Comparison of ENCODE assay signal across 23 cellular contexts in the genomic region with DNA sequence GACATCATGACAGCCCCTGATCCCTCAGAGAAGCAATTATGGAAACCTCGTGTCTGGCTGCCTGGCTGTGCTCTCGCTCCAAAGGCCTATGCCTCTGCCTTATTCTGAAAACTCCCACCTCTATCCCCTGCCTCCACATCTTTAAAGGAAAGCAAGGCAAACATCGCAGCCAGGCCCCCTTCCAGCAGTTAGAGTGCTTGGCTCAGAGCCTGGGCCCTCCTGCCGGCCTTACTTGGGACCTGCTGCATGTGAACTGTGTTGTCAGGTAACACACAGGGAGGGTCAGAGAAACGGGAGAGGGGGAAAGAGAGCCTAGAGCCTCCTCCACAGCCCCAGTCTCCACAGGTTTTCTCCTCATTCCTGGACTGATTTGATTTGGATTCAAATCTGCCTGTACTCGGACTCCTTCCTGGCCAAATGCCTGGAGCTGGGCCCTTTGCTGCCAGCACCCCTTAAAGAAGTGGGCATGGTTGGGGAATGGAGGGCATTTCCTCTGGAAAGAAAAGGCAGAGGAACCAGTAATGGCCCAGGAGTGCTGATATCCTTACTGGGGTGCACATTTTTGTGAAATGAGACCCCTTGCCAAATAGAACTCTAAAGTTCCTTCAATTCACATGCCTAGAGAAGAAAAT.
DNase-seq lines count a peak whose midpoint lies in the region; FAIRE-seq and TF ChIP-seq lines count a peak whose summit lies in the region.
"Had no signal": no experiment of that assay in that cellular context is flagged by ENCODE, and none has a peak within 500 bp of the region (broad histone marks: within the 10 kb centered on the region; RNA-seq: fewer than 3 reads in every experiment).

No MANE protein-coding gene starts in this region.

- no peak overlapping the region for H3K4me3 ChIP-seq in HEK293 (ENCODE audit: low read depth, low read length)
- H3K4me3 ChIP-seq: body of pancreas, HAP-1, SJSA1, tibial artery had no signal

- no peaks in the 10 kb centered on the region for H3K4me1 ChIP-seq in HEK293 (ENCODE audit: control insufficient read depth, insufficient read depth, low read length)
- H3K4me1 ChIP-seq: HAP-1, parathyroid adenoma, SJSA1 had no signal

- no peak for TF ChIP-seq CTCF in HEK293 (tag by site-specific recombination; IDR thresholded peaks at IDR 0.05)

- CTCF ChIA-PET in HEK293 (lab: Yijun Ruan, JAX): interaction anchor here (0.6 to 3.1 kb wide), 4 partner anchors 14 to 19 kb away, joined by 3 to 10 read pairs (median 5); no protein-coding TSS in a partner anchor

- H3K9me3 ChIP-seq in HEK293 (ENCODE audit: control insufficient read depth, insufficient read depth, low read depth, low read length): no peaks in the 10 kb centered on the region
- H3K9me3 ChIP-seq: body of pancreas, HAP-1, SJSA1, tibial artery had no signal

- no peak overlapping the region for H3K27ac ChIP-seq in HEK293 (ENCODE audit: extremely low read depth, low read depth, low read length)
- H3K27ac ChIP-seq: body of pancreas, parathyroid adenoma, SJSA1, tibial artery had no signal

- no peaks in the 10 kb centered on the region for H3K36me3 ChIP-seq in HEK293 (ENCODE audit: control insufficient read depth in 2 of 2, insufficient read depth in 1 of 2, low read length in 2 of 2)
- H3K36me3 ChIP-seq: HAP-1, SJSA1, tibial artery had no signal

- POLR2A ChIA-PET in HEK293 (lab: Yijun Ruan, JAX): no interaction called here

- FAIRE-seq in GM19239 (lab: Jason Lieb, UNC): no peak

- peak; percentile 9 for DNase-seq in NCI-H2029 treated with DMSO at 0.1 percent for 48 hours (lab: John Stamatoyannopoulos, UW)
- DNase-seq in NCI-H2029 (lab: John Stamatoyannopoulos, UW): no peak
- peak; percentile 59 for DNase-seq in islet precursor cell
- DNase-seq in retina: peak; percentile 57
- DNase-seq in NOMO-1 treated with DMSO at 0.1 percent for 48 hours (lab: John Stamatoyannopoulos, UW; ENCODE audit: unreplicated experiment): no peak
- DNase-seq in GM19239 (ENCODE audit: insufficient read length, low spot score): no peak
- DNase-seq in HuH-7 (ENCODE audit: low spot score): no peak
- DNase-seq: activated CD4-positive, CD25-positive, alpha-beta regulatory T cell treated with anti-CD3 and anti-CD28 coated beads, Interleukin-2, amount 50 U/mL, for 72 hours; activated CD8-positive, alpha-beta T cell treated with anti-CD3 and anti-CD28 coated beads for 36 hours; activated T-cell treated with anti-CD3 and anti-CD28 coated beads, Interleukin-2, amount 50 U/mL, for 4 hours; body of pancreas; effector memory CD8-positive, alpha-beta T cell; foreskin melanocyte; Karpas-422; NCI-H446 treated with DMSO at 0.1 percent for 48 hours; stimulated activated CD4-positive, alpha-beta T cell treated with anti-CD3 and anti-CD28 coated beads, Interleukin-15, amount 100 ng/mL, for 24 hours; stimulated activated naive CD8-positive, alpha-beta T cell treated with anti-CD3 and anti-CD28 coated beads, Interleukin-15, amount 100 ng/mL, for 72 hours; T-cell; tibial artery had no signal

TF ChIP-seq in HEK293, 187 proteins besides CTCF, POLR2A, EP300 and RAD21:
- TF ChIP-seq ZNF585B (tag by site-specific recombination; IDR thresholded peaks at IDR 0.05): no peak
- TF ChIP-seq ZBTB21 (tag by site-specific recombination; IDR thresholded peaks at IDR 0.05): 0 out of 2 replicates have a peak, but pooled peaks have one; percentile 23
- TF ChIP-seq ZNF624 (tag by site-specific recombination; IDR thresholded peaks at IDR 0.05): no peak
- TF ChIP-seq ZNF335 (tag by site-specific recombination; conservative IDR thresholded peaks at IDR 0.05): 0 out of 2 replicates have a peak, but pooled peaks have one; percentile 39
- TF ChIP-seq ZFHX2 (tag by site-specific recombination; conservative IDR thresholded peaks at IDR 0.05): 0 out of 2 replicates have a peak, but pooled peaks have one; percentile 44
- no peak for TF ChIP-seq ZNF501 (tag by site-specific recombination; IDR thresholded peaks at IDR 0.05)
- TF ChIP-seq, protein P1, sequence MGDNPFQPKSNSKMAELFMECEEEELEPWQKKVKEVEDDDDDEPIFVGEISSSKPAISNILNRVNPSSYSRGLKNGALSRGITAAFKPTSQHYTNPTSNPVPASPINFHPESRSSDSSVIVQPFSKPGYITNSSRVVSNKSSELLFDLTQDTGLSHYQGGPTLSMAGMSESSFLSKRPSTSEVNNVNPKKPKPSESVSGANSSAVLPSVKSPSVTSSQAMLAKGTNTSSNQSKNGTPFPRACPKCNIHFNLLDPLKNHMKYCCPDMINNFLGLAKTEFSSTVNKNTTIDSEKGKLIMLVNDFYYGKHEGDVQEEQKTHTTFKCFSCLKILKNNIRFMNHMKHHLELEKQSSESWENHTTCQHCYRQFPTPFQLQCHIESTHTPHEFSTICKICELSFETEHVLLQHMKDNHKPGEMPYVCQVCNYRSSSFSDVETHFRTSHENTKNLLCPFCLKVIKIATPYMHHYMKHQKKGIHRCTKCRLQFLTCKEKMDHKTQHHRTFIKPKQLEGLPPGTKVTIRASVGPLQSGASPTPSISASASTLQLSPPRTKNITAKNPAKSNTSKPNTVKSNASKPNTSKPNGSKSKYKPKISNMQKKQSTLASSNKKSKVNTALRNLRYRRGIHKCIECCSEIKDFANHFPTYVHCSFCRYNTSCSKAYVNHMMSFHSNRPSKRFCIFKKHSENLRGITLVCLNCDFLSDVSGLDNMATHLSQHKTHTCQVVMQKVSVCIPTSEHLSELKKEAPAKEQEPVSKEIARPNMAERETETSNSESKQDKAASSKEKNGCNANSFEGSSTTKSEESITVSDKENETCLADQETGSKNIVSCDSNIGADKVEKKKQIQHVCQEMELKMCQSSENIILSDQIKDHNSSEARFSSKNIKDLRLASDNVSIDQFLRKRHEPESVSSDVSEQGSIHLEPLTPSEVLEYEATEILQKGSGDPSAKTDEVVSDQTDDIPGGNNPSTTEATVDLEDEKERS (tag by site-specific recombination; IDR thresholded peaks at IDR 0.05): no peak
- no peak for TF ChIP-seq ZNF664 (tag by site-specific recombination; IDR thresholded peaks at IDR 0.05)
- no peak for TF ChIP-seq ZBTB17 (tag by site-specific recombination; IDR thresholded peaks at IDR 0.05)
- no peak for TF ChIP-seq ZNF768 (tag by site-specific recombination; IDR thresholded peaks at IDR 0.05)
- TF ChIP-seq, protein P2, sequence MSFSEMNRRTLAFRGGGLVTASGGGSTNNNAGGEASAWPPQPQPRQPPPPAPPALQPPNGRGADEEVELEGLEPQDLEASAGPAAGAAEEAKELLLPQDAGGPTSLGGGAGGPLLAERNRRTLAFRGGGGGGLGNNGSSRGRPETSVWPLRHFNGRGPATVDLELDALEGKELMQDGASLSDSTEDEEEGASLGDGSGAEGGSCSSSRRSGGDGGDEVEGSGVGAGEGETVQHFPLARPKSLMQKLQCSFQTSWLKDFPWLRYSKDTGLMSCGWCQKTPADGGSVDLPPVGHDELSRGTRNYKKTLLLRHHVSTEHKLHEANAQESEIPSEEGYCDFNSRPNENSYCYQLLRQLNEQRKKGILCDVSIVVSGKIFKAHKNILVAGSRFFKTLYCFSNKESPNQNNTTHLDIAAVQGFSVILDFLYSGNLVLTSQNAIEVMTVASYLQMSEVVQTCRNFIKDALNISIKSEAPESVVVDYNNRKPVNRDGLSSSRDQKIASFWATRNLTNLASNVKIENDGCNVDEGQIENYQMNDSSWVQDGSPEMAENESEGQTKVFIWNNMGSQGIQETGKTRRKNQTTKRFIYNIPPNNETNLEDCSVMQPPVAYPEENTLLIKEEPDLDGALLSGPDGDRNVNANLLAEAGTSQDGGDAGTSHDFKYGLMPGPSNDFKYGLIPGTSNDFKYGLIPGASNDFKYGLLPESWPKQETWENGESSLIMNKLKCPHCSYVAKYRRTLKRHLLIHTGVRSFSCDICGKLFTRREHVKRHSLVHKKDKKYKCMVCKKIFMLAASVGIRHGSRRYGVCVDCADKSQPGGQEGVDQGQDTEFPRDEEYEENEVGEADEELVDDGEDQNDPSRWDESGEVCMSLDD (tag by site-specific recombination; IDR thresholded peaks at IDR 0.05): no peak
- no peak for TF ChIP-seq ZNF394 (tag by site-specific recombination; IDR thresholded peaks at IDR 0.05; ENCODE audit: borderline replicate concordance)
- TF ChIP-seq, protein P3, sequence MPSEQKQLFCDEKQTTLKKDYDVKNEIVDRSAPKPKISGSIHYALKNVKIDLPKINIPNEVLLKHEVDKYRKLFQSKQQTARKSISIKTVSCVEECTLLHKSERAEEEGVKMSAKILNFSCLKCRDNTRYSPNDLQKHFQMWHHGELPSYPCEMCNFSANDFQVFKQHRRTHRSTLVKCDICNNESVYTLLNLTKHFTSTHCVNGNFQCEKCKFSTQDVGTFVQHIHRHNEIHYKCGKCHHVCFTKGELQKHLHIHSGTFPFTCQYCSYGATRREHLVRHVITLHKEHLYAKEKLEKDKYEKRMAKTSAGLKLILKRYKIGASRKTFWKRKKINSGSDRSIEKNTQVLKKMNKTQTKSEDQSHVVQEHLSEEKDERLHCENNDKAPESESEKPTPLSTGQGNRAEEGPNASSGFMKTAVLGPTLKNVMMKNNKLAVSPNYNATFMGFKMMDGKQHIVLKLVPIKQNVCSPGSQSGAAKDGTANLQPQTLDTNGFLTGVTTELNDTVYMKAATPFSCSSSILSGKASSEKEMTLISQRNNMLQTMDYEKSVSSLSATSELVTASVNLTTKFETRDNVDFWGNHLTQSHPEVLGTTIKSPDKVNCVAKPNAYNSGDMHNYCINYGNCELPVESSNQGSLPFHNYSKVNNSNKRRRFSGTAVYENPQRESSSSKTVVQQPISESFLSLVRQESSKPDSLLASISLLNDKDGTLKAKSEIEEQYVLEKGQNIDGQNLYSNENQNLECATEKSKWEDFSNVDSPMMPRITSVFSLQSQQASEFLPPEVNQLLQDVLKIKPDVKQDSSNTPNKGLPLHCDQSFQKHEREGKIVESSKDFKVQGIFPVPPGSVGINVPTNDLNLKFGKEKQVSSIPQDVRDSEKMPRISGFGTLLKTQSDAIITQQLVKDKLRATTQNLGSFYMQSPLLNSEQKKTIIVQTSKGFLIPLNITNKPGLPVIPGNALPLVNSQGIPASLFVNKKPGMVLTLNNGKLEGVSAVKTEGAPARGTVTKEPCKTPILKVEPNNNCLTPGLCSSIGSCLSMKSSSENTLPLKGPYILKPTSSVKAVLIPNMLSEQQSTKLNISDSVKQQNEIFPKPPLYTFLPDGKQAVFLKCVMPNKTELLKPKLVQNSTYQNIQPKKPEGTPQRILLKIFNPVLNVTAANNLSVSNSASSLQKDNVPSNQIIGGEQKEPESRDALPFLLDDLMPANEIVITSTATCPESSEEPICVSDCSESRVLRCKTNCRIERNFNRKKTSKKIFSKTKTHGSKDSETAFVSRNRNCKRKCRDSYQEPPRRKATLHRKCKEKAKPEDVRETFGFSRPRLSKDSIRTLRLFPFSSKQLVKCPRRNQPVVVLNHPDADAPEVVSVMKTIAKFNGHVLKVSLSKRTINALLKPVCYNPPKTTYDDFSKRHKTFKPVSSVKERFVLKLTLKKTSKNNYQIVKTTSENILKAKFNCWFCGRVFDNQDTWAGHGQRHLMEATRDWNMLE (tag by site-specific recombination; conservative IDR thresholded peaks at IDR 0.05; ENCODE audit: low read depth): no peak
TF ChIP-seq in HEK293: peak in this region for 3.

Comparison
In these comparisons a context has a peak if more than half of its experiments do, and no peak if none do; other contexts are left out.
1. DNase-seq: peak in NCI-H2029 treated with DMSO at 0.1 percent for 48 hours (single experiment), islet precursor cell (single experiment) and retina (single experiment); none in NCI-H2029 (single experiment), NOMO-1 treated with DMSO at 0.1 percent for 48 hours (single experiment), GM19239 (single experiment) and HuH-7 (single experiment).